Comparison of ENCODE assay signal across 20 cellular contexts in genomic region chr6:25576920-25577319, GRCh38.
DNase-seq lines count a peak whose midpoint lies in the region; FAIRE-seq and TF ChIP-seq lines count a peak whose summit lies in the region.
"Had no signal": no experiment of that assay in that cellular context is flagged by ENCODE, and none has a peak within 500 bp of the region (broad histone marks: within the 10 kb centered on the region; RNA-seq: fewer than 3 reads in every experiment).

No MANE protein-coding gene starts in this region.

- WGBS in small intestine, 3 donors = 83 to 97% (median 90%) methylated on average over 2 of the region's 2 CpGs

- TF ChIP-seq CTCF in BE2C (IDR thresholded peaks at IDR 0.05; ENCODE audit: low read depth, low read length) (no peak), osteoblast (IDR thresholded peaks at IDR 0.05; ENCODE audit: extremely low read depth, low read depth, low read length) (no peak)

- no peaks in the 10 kb centered on the region for H4K20me1 ChIP-seq in BLaER1 treated with 17β-estradiol and CSF1 and Interleukin-3, amounts not matched to agents 10 nM and 100 nM
- H4K20me1 ChIP-seq in osteoblast (ENCODE audit: insufficient read depth, low read length) = no peaks in the 10 kb centered on the region

- H3K79me2 ChIP-seq in osteoblast (ENCODE audit: insufficient read depth, low read length) = no peaks in the 10 kb centered on the region

- FAIRE-seq in small intestine (lab: Jason Lieb, UNC) = no peak

- no peaks in the 10 kb centered on the region for H3K36me3 ChIP-seq in BLaER1 treated with 17β-estradiol and CSF1 and Interleukin-3, amounts not matched to agents 10 nM and 100 nM
- peaks cover 0 to 3% of the 10 kb centered on the region in 2 donors for H3K36me3 ChIP-seq in small intestine (ENCODE audit: control insufficient read depth in 2 of 2, insufficient read depth in 2 of 2, low read length in 2 of 2)
- no peaks in the 10 kb centered on the region for H3K36me3 ChIP-seq in BE2C
- no peaks in the 10 kb centered on the region for H3K36me3 ChIP-seq in osteoblast (ENCODE audit: insufficient read depth, low read length)
- H3K36me3 ChIP-seq: sigmoid colon, transverse colon had no signal

- peaks cover 0 to 34% (median 21%) of the 10 kb centered on the region in 10 experiments; a peak in 16 of 20 replicates for H3K4me1 ChIP-seq in BLaER1 treated with 17β-estradiol and CSF1 and Interleukin-3, amounts not matched to agents 10 nM and 100 nM
- H3K4me1 ChIP-seq in small intestine (ENCODE audit: control insufficient read depth in 2 of 2, insufficient read depth in 1 of 2, low read depth in 1 of 2, low read length in 1 of 2) (no peaks in the 10 kb centered on the region), BE2C (peaks cover 17% of the 10 kb centered on the region), osteoblast (ENCODE audit: insufficient read depth, low read length) (no peaks in the 10 kb centered on the region)
- H3K4me1 ChIP-seq: sigmoid colon, transverse colon had no signal

- no peak overlapping the region for H3K9ac ChIP-seq in BLaER1 treated with 17β-estradiol and CSF1 and Interleukin-3, amounts not matched to agents 10 nM and 100 nM
- H3K9ac ChIP-seq: SK-N-SH had no signal

- peak overlapping the region in 9 of 11 experiments; percentile 11 to 63 (median 52); a peak in 17 of 22 replicates for H3K4me2 ChIP-seq in BLaER1 treated with 17β-estradiol and CSF1 and Interleukin-3, amounts not matched to agents 10 nM and 100 nM
- no peak overlapping the region for H3K4me2 ChIP-seq in osteoblast (ENCODE audit: insufficient read depth, low read length)
- H3K4me2 ChIP-seq: SK-N-SH had no signal

- no peaks in the 10 kb centered on the region for H3K9me3 ChIP-seq in BLaER1 treated with 17β-estradiol and CSF1 and Interleukin-3, amounts not matched to agents 10 nM and 100 nM (replicated peaks in 1 of 11)
- H3K9me3 ChIP-seq in small intestine (ENCODE audit: control insufficient read depth, low read depth) = no peaks in the 10 kb centered on the region
- H3K9me3 ChIP-seq in BE2C = no peaks in the 10 kb centered on the region
- no peaks in the 10 kb centered on the region for H3K9me3 ChIP-seq in osteoblast (ENCODE audit: low read depth, low read length)
- H3K9me3 ChIP-seq: sigmoid colon, SK-N-SH, transverse colon had no signal

- H2AFZ ChIP-seq in osteoblast (ENCODE audit: low read length) = no peak overlapping the region

- DNase-seq in amygdala (lab: John Stamatoyannopoulos, UW) (peak in 33 of 56 donors; percentile 0 to 57 (median 13)), fibroblast of gingiva (ENCODE audit: low read depth) (peak; percentile 63), occipital lobe (lab: John Stamatoyannopoulos, UW) (peak; percentile 36), small intestine (no peak), BE2C (no peak), osteoblast (ENCODE audit: insufficient read length, low spot score, missing footprints) (no peak), GF-D8 (lab: John Stamatoyannopoulos, UW) (no peak)
- DNase-seq: activated B cell treated with CpG ODN at 0.5 μM for 24 hours; activated CD4-positive, alpha-beta T cell treated with anti-CD3 and anti-CD28 coated beads, Interleukin-2, amount 50 U/mL, for 48 hours; activated gamma-delta T cell treated with Interleukin-2 at 50 U/mL for 16 hours; DMS79 treated with DMSO at 0.1 percent for 48 hours; Karpas-422; NCI-H1048; NCI-H1930; RPMI8226; sigmoid colon; SK-N-SH; stimulated activated naive CD4-positive, alpha-beta T cell; transverse colon had no signal

- peak overlapping the region in 3 of 11 experiments; percentile 11 to 39 (median 34); a peak in 6 of 22 replicates for H3K27ac ChIP-seq in BLaER1 treated with 17β-estradiol and CSF1 and Interleukin-3, amounts not matched to agents 10 nM and 100 nM
- H3K27ac ChIP-seq in small intestine (ENCODE audit: low read depth in 1 of 2, low read length in 1 of 2) (no peak overlapping the region), osteoblast (ENCODE audit: low read depth, low read length) (no peak overlapping the region)
- H3K27ac ChIP-seq: sigmoid colon, transverse colon had no signal

- H3K4me3 ChIP-seq in BLaER1 treated with 17β-estradiol and CSF1 and Interleukin-3, amounts not matched to agents 10 nM and 100 nM = no peak overlapping the region
- no peak overlapping the region for H3K4me3 ChIP-seq in small intestine (ENCODE audit: low read depth in 1 of 2, low read length in 2 of 2)
- no peak overlapping the region for H3K4me3 ChIP-seq in BE2C (ENCODE audit: low read depth, low read length)
- no peak overlapping the region for H3K4me3 ChIP-seq in osteoblast (ENCODE audit: insufficient read depth, low read length)
- H3K4me3 ChIP-seq: sigmoid colon, transverse colon had no signal

- no peaks in the 10 kb centered on the region for H3K27me3 ChIP-seq in BLaER1 treated with 17β-estradiol and CSF1 and Interleukin-3, amounts not matched to agents 10 nM and 100 nM
- H3K27me3 ChIP-seq in small intestine (ENCODE audit: control insufficient read depth in 2 of 2, insufficient read depth in 2 of 2, low read length in 2 of 2) (no peaks in the 10 kb centered on the region), BE2C (no peaks in the 10 kb centered on the region), osteoblast (ENCODE audit: insufficient read depth, low read length) (no peaks in the 10 kb centered on the region)
- H3K27me3 ChIP-seq: sigmoid colon, transverse colon had no signal

Comparison
In these comparisons a context has a peak if more than half of its experiments do, and no peak if none do; other contexts are left out.
1. DNase-seq: peak in amygdala (33 of 56), fibroblast of gingiva (single experiment) and occipital lobe (single experiment); none in small intestine (single experiment), BE2C (single experiment), osteoblast (single experiment) and GF-D8 (single experiment).